29 cellular contexts compared by ENCODE assay signal in genomic region chr6:17741507-17741906, GRCh38. TPM values are rescaled to one million over a fixed set of nuclear protein-coding genes. Genes with fewer than 3 reads are reported as not detected.
DNase-seq lines count a peak whose midpoint lies in the region; ATAC-seq, FAIRE-seq and TF ChIP-seq lines count a peak whose summit lies in the region.
"Had no signal": no experiment of that assay in that cellular context is flagged by ENCODE, and none has a peak within 500 bp of the region (broad histone marks: within the 10 kb centered on the region; RNA-seq: fewer than 3 reads in every experiment).

No MANE protein-coding gene starts in this region.

- no peak overlapping the region for H2BK120ac ChIP-seq in H9 (ENCODE audit: low read depth, low read length, poor library complexity, severe bottlenecking)

- no peak for TF ChIP-seq POLR2A in K562 (conservative IDR thresholded peaks at IDR 0.05)

- H3T11ph ChIP-seq in H9 (ENCODE audit: low read length) = no peak overlapping the region

- no peak overlapping the region for H3K18ac ChIP-seq in H9 (ENCODE audit: insufficient read length, low read depth, low read length)

- H3K4me3 Mint-ChIP-seq in H9 = no peak overlapping the region
- H3K4me3 Mint-ChIP-seq in stimulated activated memory B cell treated with anti-CD40 and anti-IgM and Interleukin-4, amounts not matched to agents 10 μg/mL and 1 μg/mL and 100 μg/mL, for 72 hours = no peak overlapping the region
- H3K4me3 Mint-ChIP-seq: activated CD8-positive, alpha-beta memory T cell treated with anti-CD3 and anti-CD28 coated beads, Interleukin-2, amount 10 ng/mL, durations not matched to agents 7 days and 5 days; CD4-positive, alpha-beta memory T cell; endodermal cell; neural crest cell; type B pancreatic cell had no signal

- no peaks in the 10 kb centered on the region for H3K9me1 ChIP-seq in K562 (ENCODE audit: control insufficient read depth, insufficient read depth, low read length)
- no peaks in the 10 kb centered on the region for H3K9me1 ChIP-seq in keratinocyte (ENCODE audit: control insufficient read depth, extremely low read depth, insufficient read depth, low read length)

- TF ChIP-seq EP300 in K562 (IDR thresholded peaks at IDR 0.05; ENCODE audit: low read length) = no peak

- no peaks in the 10 kb centered on the region for H3K9me3 ChIP-seq in H9 (ENCODE audit: control insufficient read depth, low read depth, low read length)
- H3K9me3 ChIP-seq in NT2/D1 (ENCODE audit: insufficient read depth, low read length) = peaks cover 21% of the 10 kb centered on the region
- H3K9me3 ChIP-seq in K562 (replicated peaks; ENCODE audit: control insufficient read depth, insufficient read depth, low read depth, low read length) = peaks cover 2% of the 10 kb centered on the region
- no peaks in the 10 kb centered on the region for H3K9me3 ChIP-seq in keratinocyte (ENCODE audit: control insufficient read depth, low read depth, low read length)

- H3K4me1 Mint-ChIP-seq in H9 = peaks cover 4 to 6% of the 10 kb centered on the region in 2 experiments
- peaks cover 12% of the 10 kb centered on the region for H3K4me1 Mint-ChIP-seq in stimulated activated memory B cell treated with anti-CD40 and anti-IgM and Interleukin-4, amounts not matched to agents 10 μg/mL and 1 μg/mL and 100 μg/mL, for 72 hours
- H3K4me1 Mint-ChIP-seq: activated CD8-positive, alpha-beta memory T cell treated with anti-CD3 and anti-CD28 coated beads, Interleukin-2, amount 10 ng/mL, durations not matched to agents 7 days and 5 days; CD4-positive, alpha-beta memory T cell; endodermal cell; neural crest cell had no signal

- CTCF ChIA-PET in K562 (lab: Yijun Ruan, JAX; ENCODE audit: low intra/inter-chr PET ratio) = no interaction called here

- H2AK5ac ChIP-seq in H9 (ENCODE audit: insufficient read length, low read length) = no peak overlapping the region

- TF ChIP-seq CTCF in H9 (conservative IDR thresholded peaks at IDR 0.05) (no peak), K562 (IDR thresholded peaks at IDR 0.05 in 2 of 3, conservative IDR thresholded peaks at IDR 0.05 in 1 of 3; ENCODE audit: insufficient read depth in 2 of 3, low read depth in 1 of 3, low read length in 3 of 3) (no peak), keratinocyte (optimal IDR thresholded peaks at IDR 0.05 in 1 of 3, IDR thresholded peaks at IDR 0.05 in 1 of 3, conservative IDR thresholded peaks at IDR 0.05 in 1 of 3; ENCODE audit: extremely low read depth in 1 of 3, insufficient read depth in 2 of 3, low read length in 3 of 3) (no peak)

- H3K79me2 ChIP-seq in H9 (ENCODE audit: insufficient read depth, low read length) = no peaks in the 10 kb centered on the region
- no peaks in the 10 kb centered on the region for H3K79me2 ChIP-seq in K562 (ENCODE audit: control insufficient read depth, insufficient read depth, low read length)
- no peaks in the 10 kb centered on the region for H3K79me2 ChIP-seq in keratinocyte (ENCODE audit: control insufficient read depth, insufficient read depth, low read length)

- H3K79me1 ChIP-seq in H9 (ENCODE audit: insufficient read depth, low read depth, low read length, poor library complexity, severe bottlenecking) = no peaks in the 10 kb centered on the region

- no peak overlapping the region for H2BK20ac ChIP-seq in H9 (ENCODE audit: low read depth, low read length, poor library complexity, severe bottlenecking)

- intact Hi-C loops in K562 (cut with micrococcal nuclease) = no loop called here

- in situ Hi-C loops in K562 (cut with MboI) = no loop called here

- H2BK15ac ChIP-seq in H9 (ENCODE audit: low read depth, low read length) = no peak overlapping the region

- H3K4ac ChIP-seq in H9 (ENCODE audit: low read depth, low read length) = no peak overlapping the region

- TF ChIP-seq RAD21 in K562 (CRISPR knock-in tag; conservative IDR thresholded peaks at IDR 0.05 in 1 of 2, IDR thresholded peaks at IDR 0.05 in 1 of 2) = no peak

- H3K27me3 ChIP-seq in H9 (ENCODE audit: insufficient read depth, low read length) (no peaks in the 10 kb centered on the region), NT2/D1 (ENCODE audit: insufficient read depth, insufficient read length) (no peaks in the 10 kb centered on the region), K562 (ENCODE audit: control insufficient read depth in 2 of 2, insufficient read depth in 2 of 2, low read length in 2 of 2) (no peaks in the 10 kb centered on the region), keratinocyte (ENCODE audit: control insufficient read depth, extremely low read depth, insufficient read depth, low read length) (no peaks in the 10 kb centered on the region)
- H3K27me3 ChIP-seq: cardiac muscle cell, Peyer's patch had no signal

- no peaks in the 10 kb centered on the region; the same call in 1 of the 2 replicates for H3K27me3 Mint-ChIP-seq in H9 (ENCODE audit: low read depth)
- no peaks in the 10 kb centered on the region for H3K27me3 Mint-ChIP-seq in stimulated activated memory B cell treated with anti-CD40 and anti-IgM and Interleukin-4, amounts not matched to agents 10 μg/mL and 1 μg/mL and 100 μg/mL, for 72 hours
- H3K27me3 Mint-ChIP-seq: type B pancreatic cell had no signal

- FAIRE-seq in K562 (lab: Jason Lieb, UNC) = no peak
- peak; percentile 55 for FAIRE-seq in keratinocyte (lab: Jason Lieb, UNC)
- FAIRE-seq: GM19239 had no signal

- H3K9me3 Mint-ChIP-seq in H9 = peaks cover 17 to 23% of the 10 kb centered on the region in 2 experiments
- peaks cover 14% of the 10 kb centered on the region for H3K9me3 Mint-ChIP-seq in stimulated activated memory B cell treated with anti-CD40 and anti-IgM and Interleukin-4, amounts not matched to agents 10 μg/mL and 1 μg/mL and 100 μg/mL, for 72 hours

- H3K27ac Mint-ChIP-seq in H9 = peak overlapping the region in 2 of 3 experiments; percentile 28 to 39; a peak in 3 of 7 replicates
- no peak overlapping the region for H3K27ac Mint-ChIP-seq in stimulated activated memory B cell treated with anti-CD40 and anti-IgM and Interleukin-4, amounts not matched to agents 10 μg/mL and 1 μg/mL and 100 μg/mL, for 72 hours
- H3K27ac Mint-ChIP-seq: activated CD8-positive, alpha-beta memory T cell treated with anti-CD3 and anti-CD28 coated beads, Interleukin-2, amount 10 ng/mL, durations not matched to agents 7 days and 5 days; CD4-positive, alpha-beta memory T cell; endodermal cell; type B pancreatic cell had no signal

- H4K5ac ChIP-seq in H9 (ENCODE audit: insufficient read length, low read depth, low read length) = no peak overlapping the region

- H3K23me2 ChIP-seq in H9 (ENCODE audit: insufficient read length, low read depth, low read length, poor library complexity, severe bottlenecking) = no peaks in the 10 kb centered on the region

- no peak overlapping the region for H4K8ac ChIP-seq in H9 (replicated peaks; ENCODE audit: insufficient read length, low read depth, low read length)

- H4K91ac ChIP-seq in H9 (ENCODE audit: insufficient read length, low read depth, low read length) = no peak overlapping the region

- H3K36me3 Mint-ChIP-seq in H9 (ENCODE audit: insufficient read depth in 1 of 3, low read depth in 3 of 3) = peaks cover 6 to 10% (median 10%) of the 10 kb centered on the region in 3 experiments; a peak in 6 of 7 replicates
- H3K36me3 Mint-ChIP-seq in stimulated activated memory B cell treated with anti-CD40 and anti-IgM and Interleukin-4, amounts not matched to agents 10 μg/mL and 1 μg/mL and 100 μg/mL, for 72 hours = no peaks in the 10 kb centered on the region
- H3K36me3 Mint-ChIP-seq: type B pancreatic cell had no signal

- no peaks in the 10 kb centered on the region for H4K20me1 ChIP-seq in H9 (ENCODE audit: control insufficient read depth, insufficient read depth, insufficient read length)
- no peaks in the 10 kb centered on the region for H4K20me1 ChIP-seq in K562 (replicated peaks; ENCODE audit: control insufficient read depth, insufficient read depth, low read length)
- no peaks in the 10 kb centered on the region for H4K20me1 ChIP-seq in keratinocyte (ENCODE audit: control insufficient read depth, extremely low read depth, insufficient read depth, low read length)

- H2AFZ ChIP-seq in H9 (ENCODE audit: low read length) (no peak overlapping the region), K562 (ENCODE audit: low read depth, low read length) (peak overlapping the region; percentile 77), keratinocyte (ENCODE audit: control insufficient read depth, low read length) (peak overlapping the region; percentile 77)

- H3K4me2 ChIP-seq in H9 (ENCODE audit: insufficient read depth, insufficient read length, low read length) (no peak overlapping the region), K562 (ENCODE audit: insufficient read depth, low read length) (no peak overlapping the region), keratinocyte (ENCODE audit: control insufficient read depth, extremely low read depth, insufficient read depth, low read depth, low read length) (peak overlapping the region; percentile 62)
- H3K4me2 ChIP-seq: KMS-11 had no signal

- H3K4me1 ChIP-seq in H9 (ENCODE audit: insufficient read depth, low read length) (0 out of 2 replicates have a peak, but pooled peaks cover 3% of the 10 kb centered on the region), NT2/D1 (ENCODE audit: insufficient read depth, insufficient read length) (no peaks in the 10 kb centered on the region), K562 (replicated peaks in 1 of 2; ENCODE audit: control insufficient read depth in 2 of 2, insufficient read depth in 2 of 2, low read length in 2 of 2) (peaks cover 2 to 4% of the 10 kb centered on the region in 2 experiments; a peak in 4 of 5 replicates), keratinocyte (ENCODE audit: control insufficient read depth, extremely low read depth, insufficient read depth, low read length) (peaks cover 8% of the 10 kb centered on the region)
- H3K4me1 ChIP-seq: lower lobe of right lung, Peyer's patch had no signal

- ATAC-seq in K562 (peak; percentile 71), HG03457 (IDR thresholded peaks at IDR 0.05; ENCODE audit: unreplicated experiment) (no peak)
- ATAC-seq in stimulated activated memory B cell treated with anti-CD40 and anti-IgM and Interleukin-4, amounts not matched to agents 10 μg/mL and 1 μg/mL and 100 μg/mL, for 72 hours = no peak
- ATAC-seq: activated CD8-positive, alpha-beta memory T cell treated with anti-CD3 and anti-CD28 coated beads, Interleukin-2, amount 10 ng/mL, durations not matched to agents 7 days and 5 days; sciatic nerve had no signal

- H3K4me3 ChIP-seq in NT2/D1 (ENCODE audit: insufficient read length, low read depth) = no peak overlapping the region
- no peak overlapping the region for H3K4me3 ChIP-seq in K562
- H3K4me3 ChIP-seq in keratinocyte (ENCODE audit: control insufficient read depth in 2 of 3, extremely low read depth in 1 of 3, insufficient read depth in 2 of 3, low read depth in 1 of 3, low read length in 3 of 3) = no peak overlapping the region
- H3K4me3 ChIP-seq: cardiac muscle cell, lower lobe of right lung, Peyer's patch had no signal

- H3K36me3 ChIP-seq in NT2/D1 (ENCODE audit: insufficient read depth, insufficient read length, low read length) (no peaks in the 10 kb centered on the region), K562 (ENCODE audit: control insufficient read depth, insufficient read depth, low read length) (no peaks in the 10 kb centered on the region), keratinocyte (ENCODE audit: control insufficient read depth in 2 of 2, extremely low read depth in 1 of 2, insufficient read depth in 2 of 2, low read length in 2 of 2) (no peaks in the 10 kb centered on the region)
- H3K36me3 ChIP-seq: cardiac muscle cell, lower lobe of right lung, Peyer's patch had no signal

- H3K23ac ChIP-seq in H9 (ENCODE audit: insufficient read length, low read depth, low read length) = no peak overlapping the region

- no peak overlapping the region for H3K56ac ChIP-seq in H9 (ENCODE audit: insufficient read length, low read depth, low read length)

- no peak overlapping the region for H2BK5ac ChIP-seq in H9 (ENCODE audit: insufficient read length, low read length)

- no peak overlapping the region for H3K9ac ChIP-seq in H9 (ENCODE audit: extremely low read depth, insufficient read length, low read length)
- H3K9ac ChIP-seq in NT2/D1 (ENCODE audit: insufficient read length, low read depth) = peak overlapping the region; percentile 17
- peak overlapping the region in 1 of 2 experiments; percentile 61; a peak in 1 of 4 replicates for H3K9ac ChIP-seq in K562 (ENCODE audit: insufficient read depth in 1 of 2, low read depth in 2 of 2, low read length in 2 of 2)
- no peak overlapping the region for H3K9ac ChIP-seq in keratinocyte (ENCODE audit: control insufficient read depth, extremely low read depth, insufficient read depth, low read length)
- H3K9ac ChIP-seq: KMS-11 had no signal

- dilution Hi-C loops in keratinocyte (cut with MboI; ENCODE audit: extremely low pct_ligation_motif_present, low sequenced_read_pairs) = no loop called here

- DNase-seq in H9 = peak; percentile 60
- DNase-seq in NT2/D1 (ENCODE audit: low read depth, low spot score) = no peak
- no peak for DNase-seq in K562 (ENCODE audit: extremely low read depth in 1 of 4, low spot score in 3 of 4)
- no peak for DNase-seq in keratinocyte (ENCODE audit: low read depth, low spot score)
- DNase-seq in NCI-H526 (lab: John Stamatoyannopoulos, UW) = no peak
- DNase-seq in NCI-H1417 (lab: John Stamatoyannopoulos, UW) = no peak
- DNase-seq: activated CD4-positive, alpha-beta T cell treated with anti-CD3 and anti-CD28 coated beads, Interleukin-2, amount 50 U/mL, for 1 hour; activated CD8-positive, alpha-beta memory T cell treated with anti-CD3 and anti-CD28 coated beads, Interleukin-2, amount 10 ng/mL, durations not matched to agents 7 days and 5 days; activated naive CD4-positive, alpha-beta T cell treated with anti-CD3 and anti-CD28 coated beads, Interleukin-2, amount 50 U/mL, for 16 hours; amygdala; CD4-positive, alpha-beta memory T cell; cortex of kidney; endodermal cell; kidney glomerular epithelial cell; lower lobe of right lung; MV-4-11; NCI-H2081; NCI-H510A; NK-92 treated with Interleukin-12 subunit alpha and Interleukin-12 subunit beta, amount 100 ng/mL, for 24 hours; Peyer's patch; posterior cingulate gyrus had no signal

- POLR2A ChIA-PET in K562 (lab: Yijun Ruan, JAX) = interaction anchor here (1.3 to 3.3 kb wide), 2 partner anchors 12 kb away, joined by 3 to 15 read pairs; no protein-coding TSS in a partner anchor

- no CpG with 5 or more reads among the region's 8 CpGs for WGBS in H9 (ENCODE audit: extremely low coverage, insufficient read length, low lambda C conversion rate)
- 47% methylated on average over 8 of the region's 8 CpGs for WGBS in K562 (ENCODE audit: insufficient coverage, low coverage, missing lambda C conversion rate)

- no peak overlapping the region for H3K27ac ChIP-seq in H9 (ENCODE audit: insufficient read length, low read depth, low read length)
- H3K27ac ChIP-seq in K562 (ENCODE audit: extremely low read depth, low read depth, low read length) = no peak overlapping the region
- H3K27ac ChIP-seq in keratinocyte (ENCODE audit: control insufficient read depth, insufficient read depth, low read length) = no peak overlapping the region
- H3K27ac ChIP-seq: cardiac muscle cell, KMS-11, lower lobe of right lung, Peyer's patch had no signal

- BruUV-seq in K562 (replicated peaks; lab: Mats Ljungman, UMichigan) = no TSS peak

- H3K14ac ChIP-seq in H9 (ENCODE audit: insufficient read depth, low read length) = no peak overlapping the region

- no peak overlapping the region for H2BK12ac ChIP-seq in H9 (ENCODE audit: insufficient read length, low read depth, low read length)

RNA-seq across cellular contexts. Expression of gene NUP153, which starts 34.8 kb away (rescaled TPM):
- 96.1 and 99.3 TPM in 2 replicates for total RNA-seq in H9 (2021)
- 74.3 and 181 TPM in 2 replicates for total RNA-seq in K562 (2011; cell fraction: chromatin; rRNA removed; ENCODE audit: low replicate concordance)
- total RNA-seq in K562 (2011; cell fraction: nucleolus; rRNA removed) = 48.2 and 59.3 TPM in 2 replicates
- total RNA-seq in K562 (2011; cell fraction: nucleoplasm; rRNA removed) = 75.8 and 76.4 TPM in 2 replicates
- total RNA-seq in K562 (2014; rRNA removed) = 61.1 and 75.3 TPM in 2 replicates
- 84.8 and 96.0 TPM in 2 replicates for total RNA-seq in K562 (2014; rRNA removed; fragmentation: Illumina TruSeq; extraction: Trizol)
- total RNA-seq in K562 (2015; rRNA removed; fragmentation: Illumina TruSeq; extraction: Trizol) = 82.3 and 89.0 TPM in 2 replicates
- 104 and 108 TPM in 2 replicates for total RNA-seq in K562 (2021)
- 91.5 and 110 TPM in 2 replicates for polyA plus RNA-seq in K562 (2011; rRNA removed)
- 68.3 and 73.2 TPM in 2 replicates for polyA plus RNA-seq in K562 (2011; cell fraction: cytosol; rRNA removed)
- 93.8 and 98.5 TPM in 2 replicates for polyA plus RNA-seq in K562 (2011; cell fraction: nucleus; rRNA removed)
- 48.9 and 59.8 TPM in 2 replicates for polyA plus RNA-seq in K562 (2012)
- 96.4 and 110 TPM in 2 replicates for polyA plus RNA-seq in K562 (2014; fragmentation: Illumina TruSeq; extraction: Trizol)
- polyA plus RNA-seq in K562 (2014; fragmentation: Nextera tagmentation; extraction: Ambion mirVana) = 10 to 100 TPM; 21.9 to 31.8 TPM
- polyA plus RNA-seq in K562 (2014; rRNA removed) = 72.4 and 72.8 TPM in 2 replicates
- polyA minus RNA-seq in K562 (2011; rRNA and poly(A)+ RNA removed) = 136 and 137 TPM in 2 replicates
- polyA minus RNA-seq in K562 (2011; cell fraction: cytosol; rRNA and poly(A)+ RNA removed) = 54.4 and 71.0 TPM in 2 replicates
- 37.6 and 61.4 TPM in 2 replicates for polyA minus RNA-seq in K562 (2011; cell fraction: nucleus; rRNA and poly(A)+ RNA removed)
- 20.9 to 29.0 TPM (median 27.6 TPM) in 3 replicates for polyA plus RNA-seq in keratinocyte
- polyA plus RNA-seq in keratinocyte (2011; ENCODE audit: low read depth) = 6.4 TPM
- 12.0 and 24.5 TPM in 2 replicates for polyA plus RNA-seq in keratinocyte (2011; cell fraction: cytosol; rRNA removed)
- 37.2 and 42.7 TPM in 2 replicates for polyA plus RNA-seq in keratinocyte (2011; cell fraction: nucleus; rRNA removed)
- polyA plus RNA-seq in keratinocyte (2012; ENCODE audit: low replicate concordance) = 15.4 and 22.2 TPM in 2 replicates
- polyA minus RNA-seq in keratinocyte = 22.5 to 46.2 TPM (median 32.9 TPM) in 3 replicates
- 18.8 TPM for polyA minus RNA-seq in keratinocyte (2011; cell fraction: cytosol; rRNA and poly(A)+ RNA removed)
- 34.7 and 54.9 TPM in 2 replicates for polyA minus RNA-seq in keratinocyte (2011; cell fraction: nucleus; rRNA and poly(A)+ RNA removed)
